In the genomic region with DNA sequence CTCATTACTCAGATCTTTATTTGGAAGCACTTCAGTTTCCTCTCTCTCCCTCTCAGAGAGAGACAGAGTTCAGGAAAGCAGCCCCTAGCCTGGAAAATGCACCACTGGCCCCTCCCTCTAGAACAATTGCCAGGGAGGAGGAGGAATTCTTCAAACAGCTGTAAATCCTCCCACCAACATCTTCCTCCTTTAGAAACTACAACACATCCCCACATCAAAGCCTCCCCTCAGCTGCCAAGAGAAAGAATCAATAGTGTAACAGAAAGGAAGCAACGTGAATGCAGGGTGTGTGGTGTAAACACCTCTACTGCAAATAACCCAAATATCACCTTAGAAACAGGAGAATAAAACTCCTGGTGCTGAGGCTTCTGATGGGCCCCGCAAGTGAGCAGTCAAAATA, we compare ENCODE assay signal across 23 cellular contexts.
DNase-seq lines count a peak whose midpoint lies in the region; ATAC-seq and TF ChIP-seq lines count a peak whose summit lies in the region.
"Had no signal": no experiment of that assay in that cellular context is flagged by ENCODE, and none has a peak within 500 bp of the region (broad histone marks: within the 10 kb centered on the region; RNA-seq: fewer than 3 reads in every experiment).

No MANE protein-coding gene starts in this region.

- peak overlapping the region; percentile 96 for H3K27ac ChIP-seq in PC-3 (ENCODE audit: low read length)
- H3K27ac ChIP-seq in dorsolateral prefrontal cortex, result peak overlapping the region in 53 of 59 donors; percentile 0 to 91 (median 78)
- no peak overlapping the region for H3K27ac ChIP-seq in right cardiac atrium (ENCODE audit: low read length)
- H3K27ac ChIP-seq: cardiac muscle cell, esophagus squamous epithelium, right atrium auricular region had no signal

- no peaks in the 10 kb centered on the region for H3K36me3 ChIP-seq in PC-3 (ENCODE audit: low read depth, low read length)
- H3K36me3 ChIP-seq: cardiac muscle cell, esophagus squamous epithelium, right atrium auricular region, tibial nerve had no signal

- ATAC-seq in PC-3 (peak; percentile 64), right cardiac atrium (no peak)
- ATAC-seq: left lobe of liver; stimulated activated effector memory CD8-positive, alpha-beta T cell treated with anti-CD3 and anti-CD28 coated beads, Interleukin-12 subunit alpha, Interleukin-12 subunit beta, amount 100 ng/mL, for 72 hours had no signal

- H3K4me2 ChIP-seq in PC-3 (ENCODE audit: low read length), result peak overlapping the region; percentile 61

- H3K27me3 Mint-ChIP-seq in activated naive CD8-positive, alpha-beta T cell, result no peaks in the 10 kb centered on the region
- no peaks in the 10 kb centered on the region for H3K27me3 Mint-ChIP-seq in activated naive CD8-positive, alpha-beta T cell treated with anti-CD3 and anti-CD28 coated beads for 36 hours

- H3K27me3 ChIP-seq in PC-3 (ENCODE audit: low read length), result no peaks in the 10 kb centered on the region
- no peaks in the 10 kb centered on the region for H3K27me3 ChIP-seq in dorsolateral prefrontal cortex
- no peaks in the 10 kb centered on the region for H3K27me3 ChIP-seq in right cardiac atrium (ENCODE audit: control insufficient read depth, insufficient read depth)
- H3K27me3 ChIP-seq: esophagus squamous epithelium, right atrium auricular region, tibial nerve had no signal

- H3K9me2 ChIP-seq in PC-3 (replicated peaks; ENCODE audit: low read length), result no peaks in the 10 kb centered on the region

- no peak for DNase-seq in activated naive CD8-positive, alpha-beta T cell treated with anti-CD3 and anti-CD28 coated beads for 36 hours
- DNase-seq in PC-3 (peak; percentile 53), dorsolateral prefrontal cortex (no peak), putamen (ENCODE audit: low spot score) (peak; percentile 48), right cardiac atrium (no peak), NCI-H2227 (lab: John Stamatoyannopoulos, UW; ENCODE audit: unreplicated experiment) (no peak)
- no peak for DNase-seq in stimulated activated CD4-positive, alpha-beta T cell treated with anti-CD3 and anti-CD28 coated beads, Interleukin-2, amount 100 ng/mL, for 24 hours
- DNase-seq: activated CD4-positive, alpha-beta T cell treated with anti-CD3 and anti-CD28 coated beads, Interleukin-2, amount 50 U/mL, for 4 hours; activated T-cell treated with anti-CD3 and anti-CD28 coated beads, Interleukin-2, amount 50 U/mL, for 1 hour; Caco-2; effector CD4-positive, alpha-beta T cell; esophagus squamous epithelium; KBM-7; midbrain; NCI-H2081; NCI-H524; stimulated activated CD4-positive, alpha-beta T cell treated with anti-CD3 and anti-CD28 coated beads, Interleukin-15, amount 100 ng/mL, for 24 hours had no signal

- peak overlapping the region; percentile 0 for H3K27ac Mint-ChIP-seq in activated naive CD8-positive, alpha-beta T cell
- H3K27ac Mint-ChIP-seq in activated naive CD8-positive, alpha-beta T cell treated with anti-CD3 and anti-CD28 coated beads for 36 hours, result no peak overlapping the region
- H3K27ac Mint-ChIP-seq: stimulated activated effector memory CD8-positive, alpha-beta T cell treated with anti-CD3 and anti-CD28 coated beads, Interleukin-12 subunit alpha, Interleukin-12 subunit beta, amount 100 ng/mL, for 72 hours had no signal

- peak overlapping the region; percentile 74 for H3K9ac ChIP-seq in PC-3 (ENCODE audit: low read length)

- H3K9me3 ChIP-seq in PC-3 (ENCODE audit: low read length) (no peaks in the 10 kb centered on the region), right cardiac atrium (ENCODE audit: control insufficient read depth, low read length) (no peaks in the 10 kb centered on the region)
- H3K9me3 ChIP-seq: Caco-2, tibial nerve had no signal

- no peaks in the 10 kb centered on the region for H3K9me3 Mint-ChIP-seq in activated naive CD8-positive, alpha-beta T cell (ENCODE audit: low read depth)
- peaks cover 2% of the 10 kb centered on the region for H3K9me3 Mint-ChIP-seq in activated naive CD8-positive, alpha-beta T cell treated with anti-CD3 and anti-CD28 coated beads for 36 hours
- H3K9me3 Mint-ChIP-seq: stimulated activated effector memory CD8-positive, alpha-beta T cell treated with anti-CD3 and anti-CD28 coated beads, Interleukin-12 subunit alpha, Interleukin-12 subunit beta, amount 100 ng/mL, for 72 hours had no signal

- TF ChIP-seq CTCF in PC-3 (conservative IDR thresholded peaks at IDR 0.05; ENCODE audit: low read depth, low read length) (no peak), dorsolateral prefrontal cortex (IDR thresholded peaks at IDR 0.05 in 54 of 56, conservative IDR thresholded peaks at IDR 0.05 in 2 of 56; ENCODE audit: low read depth in 1 of 56, partially characterized antibody in 56 of 56) (no peak)

- H3K4me3 Mint-ChIP-seq in activated naive CD8-positive, alpha-beta T cell, result peak overlapping the region; percentile 11
- H3K4me3 Mint-ChIP-seq in activated naive CD8-positive, alpha-beta T cell treated with anti-CD3 and anti-CD28 coated beads for 36 hours, result no peak overlapping the region
- H3K4me3 Mint-ChIP-seq: stimulated activated effector memory CD8-positive, alpha-beta T cell treated with anti-CD3 and anti-CD28 coated beads, Interleukin-12 subunit alpha, Interleukin-12 subunit beta, amount 100 ng/mL, for 72 hours had no signal

- H3K4me1 ChIP-seq in PC-3 (ENCODE audit: insufficient read depth, low read length) (peaks cover 35% of the 10 kb centered on the region), right cardiac atrium (ENCODE audit: control insufficient read depth, insufficient read depth, low read length) (peaks cover 3% of the 10 kb centered on the region)
- H3K4me1 ChIP-seq: Caco-2 had no signal

- POLR2A ChIA-PET in PC-3 (lab: Charles Lee; ENCODE audit: unreplicated experiment), result interaction anchor here (0.6 to 1.0 kb wide), 2 partner anchors 87 to 320 kb away, joined by 4 to 5 read pairs; no protein-coding TSS in a partner anchor

- peaks cover 7% of the 10 kb centered on the region for H3F3A ChIP-seq in PC-3 (ENCODE audit: low read length, unreplicated experiment)

- no peaks in the 10 kb centered on the region for H3K79me2 ChIP-seq in PC-3 (ENCODE audit: low read length)

- intact Hi-C loops in PC-3 (cut with micrococcal nuclease), result loop anchor here (1.0 to 2.0 kb wide), 8 partner anchors 20 to 254 kb away; a partner anchor contains a TSS
- intact Hi-C loops in dorsolateral prefrontal cortex (cut with DNase I), result loop anchor here in 1 of 2 donors (10.0 kb wide), 1 partner anchor 146 kb away; no protein-coding TSS in a partner anchor
- intact Hi-C loops in right cardiac atrium (cut with DNase I), result no loop called here

- 45% methylated on average over 2 of the region's 2 CpGs for WGBS in right cardiac atrium

- no peaks in the 10 kb centered on the region for H4K20me1 ChIP-seq in PC-3 (ENCODE audit: low read length)

- TSS peak; percentile 80 for BruUV-seq in PC-3 (replicated peaks; lab: Mats Ljungman, UMichigan)

- H3K4me1 Mint-ChIP-seq in activated naive CD8-positive, alpha-beta T cell (ENCODE audit: low read depth), result peaks cover 43% of the 10 kb centered on the region
- H3K4me1 Mint-ChIP-seq in activated naive CD8-positive, alpha-beta T cell treated with anti-CD3 and anti-CD28 coated beads for 36 hours, result peaks cover 24% of the 10 kb centered on the region

- H3K36me3 Mint-ChIP-seq in activated naive CD8-positive, alpha-beta T cell, result no peaks in the 10 kb centered on the region
- no peaks in the 10 kb centered on the region for H3K36me3 Mint-ChIP-seq in activated naive CD8-positive, alpha-beta T cell treated with anti-CD3 and anti-CD28 coated beads for 36 hours
- H3K36me3 Mint-ChIP-seq: stimulated activated effector memory CD8-positive, alpha-beta T cell treated with anti-CD3 and anti-CD28 coated beads, Interleukin-12 subunit alpha, Interleukin-12 subunit beta, amount 100 ng/mL, for 72 hours had no signal

- peak overlapping the region; percentile 14 for H2AFZ ChIP-seq in PC-3 (ENCODE audit: low read length)

- peak overlapping the region; percentile 7; the same call in 1 of the 2 replicates for H3K4me3 ChIP-seq in PC-3 (ENCODE audit: low read length)
- no peak overlapping the region for H3K4me3 ChIP-seq in dorsolateral prefrontal cortex
- H3K4me3 ChIP-seq in right cardiac atrium (ENCODE audit: low read length), result no peak overlapping the region
- H3K4me3 ChIP-seq: cardiac muscle cell, esophagus squamous epithelium, right atrium auricular region, tibial nerve had no signal

- CTCF ChIA-PET in PC-3 (lab: Charles Lee), result no interaction called here

Comparison
In these comparisons a context has a peak if more than half of its experiments do, and no peak if none do; other contexts are left out.
1. DNase-seq: peak in PC-3 (single experiment) and putamen (single experiment); none in activated naive CD8-positive, alpha-beta T cell treated with anti-CD3 and anti-CD28 coated beads for 36 hours (single experiment), dorsolateral prefrontal cortex (0 of 10), stimulated activated CD4-positive, alpha-beta T cell treated with anti-CD3 and anti-CD28 coated beads, Interleukin-2, amount 100 ng/mL, for 24 hours (0 of 2), right cardiac atrium (0 of 3) and NCI-H2227 (single experiment).